Comparison of ENCODE assay signal across 23 cellular contexts in the genomic region with DNA sequence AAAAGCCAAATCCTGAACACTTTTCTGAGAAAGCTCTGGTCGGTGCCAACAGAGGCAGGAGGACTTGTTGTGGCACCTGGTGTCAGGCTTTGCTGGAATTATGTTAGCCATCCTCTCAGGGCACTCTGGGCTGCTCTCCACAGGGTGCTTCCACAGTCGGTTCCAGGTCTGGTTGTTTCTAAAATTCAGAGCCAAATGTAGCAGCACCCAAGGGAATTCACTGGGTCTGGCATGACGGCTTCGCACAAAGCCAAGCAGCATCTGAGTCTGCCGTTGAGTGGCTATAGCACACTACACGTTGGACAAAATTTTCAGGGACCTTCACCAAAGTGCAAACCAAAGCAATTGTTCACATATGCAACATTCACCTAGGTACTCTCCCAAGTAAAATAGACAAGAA.
DNase-seq lines count a peak whose midpoint lies in the region; ATAC-seq and TF ChIP-seq lines count a peak whose summit lies in the region.
"Had no signal": no experiment of that assay in that cellular context is flagged by ENCODE, and none has a peak within 500 bp of the region (broad histone marks: within the 10 kb centered on the region; RNA-seq: fewer than 3 reads in every experiment).

No MANE protein-coding gene starts in this region.

- H3K27me3 ChIP-seq in A673 (replicated peaks; ENCODE audit: insufficient read depth, low read depth, low read length, poor library complexity) (no peaks in the 10 kb centered on the region), BE2C (no peaks in the 10 kb centered on the region), neuronal stem cell (ENCODE audit: control insufficient read depth in 3 of 3, insufficient read depth in 3 of 3, low read depth in 1 of 3, low read length in 3 of 3) (no peaks in the 10 kb centered on the region)

- CTCF ChIA-PET in A673 (lab: Charles Lee): no interaction called here

- no peaks in the 10 kb centered on the region for H3K79me1 ChIP-seq in neuronal stem cell (ENCODE audit: low read depth, low read length)

- H2BK120ac ChIP-seq in neuronal stem cell (ENCODE audit: low read depth, low read length): no peak overlapping the region

- WGBS in neuronal stem cell (ENCODE audit: extremely low coverage in 2 of 2, insufficient read length in 2 of 2, insufficient replicate concordance in 1 of 2), 2 donors: no CpG with 5 or more reads among the region's 6 CpGs

- POLR2A ChIA-PET in A673 (lab: Charles Lee; ENCODE audit: low non-redundant PET): interaction anchor here (0.6 kb wide), 1 partner anchor 210 kb away, joined by 4 read pairs; no protein-coding TSS in a partner anchor

- H3K9ac ChIP-seq in neuronal stem cell (ENCODE audit: low read depth, low read length, poor library complexity): no peak overlapping the region
- H3K9ac ChIP-seq: KMS-11 had no signal

- TF ChIP-seq CTCF in A673 (conservative IDR thresholded peaks at IDR 0.05; ENCODE audit: low read depth, low read length) (no peak), BE2C (IDR thresholded peaks at IDR 0.05; ENCODE audit: low read depth, low read length) (no peak), fibroblast of the aortic adventitia (IDR thresholded peaks at IDR 0.05; ENCODE audit: insufficient read depth, low read length) (no peak)

- H3K9me3 ChIP-seq in A673 (ENCODE audit: low read depth, low read length, poor library complexity, severe bottlenecking) (no peaks in the 10 kb centered on the region), BE2C (no peaks in the 10 kb centered on the region), neuronal stem cell (replicated peaks in 1 of 2; ENCODE audit: control insufficient read depth in 2 of 2, insufficient read depth in 1 of 2, low read depth in 1 of 2, low read length in 2 of 2) (no peaks in the 10 kb centered on the region)

- H3K27ac ChIP-seq in A673 (ENCODE audit: low read depth, low read length, poor library complexity, severe bottlenecking): no peak overlapping the region
- no peak overlapping the region for H3K27ac ChIP-seq in neuronal stem cell (replicated peaks; ENCODE audit: low read length)
- H3K27ac ChIP-seq: HL-60, KMS-11, RWPE1 had no signal

- H3K4me3 Mint-ChIP-seq in activated T-helper 1 cell treated with anti-CD3 and anti-CD28 coated beads, Interleukin-12 subunit alpha, Interleukin-12 subunit beta, Interleukin-2, Interleukin-4 antibody, amounts not matched to agents 30 ng/mL and 10 ng/mL and 1 ng/mL, durations not matched to agents 14 hours and 24 hours and 36 hours: no peak overlapping the region
- H3K4me3 Mint-ChIP-seq: B cell; CD14-positive monocyte; CD8-positive, alpha-beta memory T cell; IgD-negative memory B cell had no signal

- no TSS peak for BruUV-seq in A673 (replicated peaks; lab: Mats Ljungman, UMichigan)

- no peak overlapping the region for H2BK12ac ChIP-seq in neuronal stem cell (ENCODE audit: low read length)

- H3K4me1 Mint-ChIP-seq in activated T-helper 1 cell treated with anti-CD3 and anti-CD28 coated beads, Interleukin-12 subunit alpha, Interleukin-12 subunit beta, Interleukin-2, Interleukin-4 antibody, amounts not matched to agents 30 ng/mL and 10 ng/mL and 1 ng/mL, durations not matched to agents 14 hours and 24 hours and 36 hours (ENCODE audit: low read depth): no peaks in the 10 kb centered on the region
- H3K4me1 Mint-ChIP-seq: B cell; CD14-positive monocyte; CD8-positive, alpha-beta memory T cell; IgD-negative memory B cell had no signal

- DNase-seq in A673 (ENCODE audit: low spot score) (peak; percentile 18), BE2C (peak; percentile 55), NCI-H2107 treated with DMSO at 0.1 percent for 48 hours (lab: John Stamatoyannopoulos, UW; ENCODE audit: unreplicated experiment) (peak; percentile 36), fibroblast of the aortic adventitia (ENCODE audit: low read depth) (peak; percentile 18), neuronal stem cell (ENCODE audit: low spot score) (no peak)
- no peak for DNase-seq in activated T-helper 1 cell treated with anti-CD3 and anti-CD28 coated beads, Interleukin-12 subunit alpha, Interleukin-12 subunit beta, Interleukin-2, Interleukin-4 antibody, amounts not matched to agents 30 ng/mL and 10 ng/mL and 1 ng/mL, durations not matched to agents 14 hours and 24 hours and 36 hours (ENCODE audit: low spot score)
- DNase-seq: CD8-positive, alpha-beta memory T cell; DMS153; MM.1S; NCI-H1417 treated with DMSO at 0.1 percent for 48 hours; NCI-H1694 treated with DMSO at 0.1 percent for 48 hours; NCI-H2081; NCI-H524; NCI-H774; SHP77 had no signal

- H3K4me3 ChIP-seq in A673 (ENCODE audit: low read depth, low read length, poor library complexity, severe bottlenecking): no peak overlapping the region
- no peak overlapping the region for H3K4me3 ChIP-seq in BE2C (ENCODE audit: low read depth, low read length)
- H3K4me3 ChIP-seq in fibroblast of the aortic adventitia (ENCODE audit: low read depth, low read length): no peak overlapping the region
- no peak overlapping the region for H3K4me3 ChIP-seq in neuronal stem cell (ENCODE audit: low read length in 2 of 2)

- no peaks in the 10 kb centered on the region for H3K27me3 Mint-ChIP-seq in activated T-helper 1 cell treated with anti-CD3 and anti-CD28 coated beads, Interleukin-12 subunit alpha, Interleukin-12 subunit beta, Interleukin-2, Interleukin-4 antibody, amounts not matched to agents 30 ng/mL and 10 ng/mL and 1 ng/mL, durations not matched to agents 14 hours and 24 hours and 36 hours (ENCODE audit: insufficient read depth)
- H3K27me3 Mint-ChIP-seq: B cell; CD8-positive, alpha-beta memory T cell; IgD-negative memory B cell had no signal

- ATAC-seq in HG03469 (IDR thresholded peaks at IDR 0.05; ENCODE audit: unreplicated experiment): no peak
- ATAC-seq: Panc1 had no signal

- H2AFZ ChIP-seq in neuronal stem cell (ENCODE audit: low read length): no peak overlapping the region

- intact Hi-C loops in A673 (cut with micrococcal nuclease; ENCODE audit: unreplicated experiment): no loop called here
- intact Hi-C loops in activated T-helper 1 cell treated with anti-CD3 and anti-CD28 coated beads, Interleukin-12 subunit alpha, Interleukin-12 subunit beta, Interleukin-2, Interleukin-4 antibody, amounts not matched to agents 30 ng/mL and 10 ng/mL and 1 ng/mL, durations not matched to agents 14 hours and 24 hours and 36 hours (cut with micrococcal nuclease): no loop called here

- H3K23ac ChIP-seq in neuronal stem cell (ENCODE audit: low read depth, low read length, poor library complexity): no peak overlapping the region

- no peak overlapping the region for H3K18ac ChIP-seq in neuronal stem cell (ENCODE audit: low read length)

- no peak overlapping the region for H4K8ac ChIP-seq in neuronal stem cell (ENCODE audit: low read depth, low read length)

- H3K27ac Mint-ChIP-seq in activated T-helper 1 cell treated with anti-CD3 and anti-CD28 coated beads, Interleukin-12 subunit alpha, Interleukin-12 subunit beta, Interleukin-2, Interleukin-4 antibody, amounts not matched to agents 30 ng/mL and 10 ng/mL and 1 ng/mL, durations not matched to agents 14 hours and 24 hours and 36 hours: no peak overlapping the region
- H3K27ac Mint-ChIP-seq: B cell; CD14-positive monocyte; CD8-positive, alpha-beta memory T cell; IgD-negative memory B cell had no signal

- no peak overlapping the region for H2AK5ac ChIP-seq in neuronal stem cell (ENCODE audit: low read depth, low read length)

- no peak overlapping the region for H3K14ac ChIP-seq in neuronal stem cell (ENCODE audit: low read length)

- peaks cover 11% of the 10 kb centered on the region for H3K4me1 ChIP-seq in A673 (ENCODE audit: insufficient read depth, low read length, poor library complexity, severe bottlenecking)
- H3K4me1 ChIP-seq in BE2C: peaks cover 25% of the 10 kb centered on the region
- H3K4me1 ChIP-seq in neuronal stem cell (ENCODE audit: control insufficient read depth in 2 of 2, insufficient read depth in 1 of 2, low read depth in 1 of 2, low read length in 2 of 2): peaks cover 0 to 1% of the 10 kb centered on the region in 2 donors

- no peak overlapping the region for H2BK15ac ChIP-seq in neuronal stem cell (ENCODE audit: low read length)

- H3K4me2 ChIP-seq in neuronal stem cell (ENCODE audit: insufficient read depth, low read length, poor library complexity, severe bottlenecking): no peak overlapping the region
- H3K4me2 ChIP-seq: KMS-11 had no signal

- no peak overlapping the region for H3K4ac ChIP-seq in neuronal stem cell (ENCODE audit: low read length)

- no peaks in the 10 kb centered on the region for H3K36me3 Mint-ChIP-seq in activated T-helper 1 cell treated with anti-CD3 and anti-CD28 coated beads, Interleukin-12 subunit alpha, Interleukin-12 subunit beta, Interleukin-2, Interleukin-4 antibody, amounts not matched to agents 30 ng/mL and 10 ng/mL and 1 ng/mL, durations not matched to agents 14 hours and 24 hours and 36 hours (ENCODE audit: low read depth)
- H3K36me3 Mint-ChIP-seq: CD14-positive monocyte had no signal

- no peak overlapping the region for H2BK5ac ChIP-seq in neuronal stem cell (ENCODE audit: low read length)

- H3K9me3 Mint-ChIP-seq in activated T-helper 1 cell treated with anti-CD3 and anti-CD28 coated beads, Interleukin-12 subunit alpha, Interleukin-12 subunit beta, Interleukin-2, Interleukin-4 antibody, amounts not matched to agents 30 ng/mL and 10 ng/mL and 1 ng/mL, durations not matched to agents 14 hours and 24 hours and 36 hours: no peaks in the 10 kb centered on the region

- H4K91ac ChIP-seq in neuronal stem cell (ENCODE audit: low read depth, low read length, poor library complexity): no peak overlapping the region

- H3K36me3 ChIP-seq in A673 (ENCODE audit: insufficient read depth, low read length, poor library complexity, severe bottlenecking): no peaks in the 10 kb centered on the region
- no peaks in the 10 kb centered on the region for H3K36me3 ChIP-seq in BE2C
- H3K36me3 ChIP-seq in neuronal stem cell (replicated peaks in 1 of 2; ENCODE audit: control insufficient read depth in 2 of 2, insufficient read depth in 2 of 2, low read length in 2 of 2): no peaks in the 10 kb centered on the region

Comparison
In these comparisons a context has a peak if more than half of its experiments do, and no peak if none do; other contexts are left out.
1. DNase-seq: peak in A673 (single experiment), BE2C (single experiment), NCI-H2107 treated with DMSO at 0.1 percent for 48 hours (single experiment) and fibroblast of the aortic adventitia (single experiment); none in activated T-helper 1 cell treated with anti-CD3 and anti-CD28 coated beads, Interleukin-12 subunit alpha, Interleukin-12 subunit beta, Interleukin-2, Interleukin-4 antibody, amounts not matched to agents 30 ng/mL and 10 ng/mL and 1 ng/mL, durations not matched to agents 14 hours and 24 hours and 36 hours (single experiment) and neuronal stem cell (single experiment).